ENCODE assay signal across 8 cellular contexts in the genomic region with DNA sequence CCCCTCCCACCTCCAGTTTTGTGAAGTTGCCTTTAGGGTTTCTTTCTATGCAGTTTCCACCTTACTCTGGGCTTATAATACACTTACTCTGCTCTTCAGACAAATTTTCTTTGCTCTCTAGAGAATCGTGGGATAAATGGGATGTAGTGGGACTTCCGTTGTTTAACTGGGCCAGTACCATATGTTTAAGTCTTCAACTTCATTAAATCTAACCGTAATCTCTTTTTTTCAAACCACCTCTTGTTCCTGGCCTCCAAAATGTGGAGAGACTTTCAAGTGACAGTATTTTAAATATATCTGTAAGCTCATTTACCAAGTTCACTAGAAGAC. TPM values are rescaled to one million over a fixed set of nuclear protein-coding genes. Genes with fewer than 3 reads are reported as not detected.
DNase-seq lines count a peak whose midpoint lies in the region; ATAC-seq and TF ChIP-seq lines count a peak whose summit lies in the region.

No MANE protein-coding gene starts in this region.

- H3K36me3 Mint-ChIP-seq in naive thymus-derived CD4-positive, alpha-beta T cell = peaks cover 0 to 3% (median 0%) of the 10 kb centered on the region in 5 donors

- peak overlapping the region; percentile 90 to 100 (median 92) for H3K4me3 Mint-ChIP-seq in naive thymus-derived CD4-positive, alpha-beta T cell

- no peak overlapping the region for H2AFZ ChIP-seq in Karpas-422 (ENCODE audit: low read length)

- H3K27ac ChIP-seq in BLaER1 treated with 17β-estradiol and CSF1 and Interleukin-3, amounts not matched to agents 10 nM and 100 nM = peak overlapping the region; percentile 77 to 96 (median 94); a peak in 21 of 22 replicates
- H3K27ac ChIP-seq in Karpas-422 (ENCODE audit: low read length) = peak overlapping the region; percentile 64
- peak overlapping the region; percentile 76 for H3K27ac ChIP-seq in naive thymus-derived CD4-positive, alpha-beta T cell (ENCODE audit: low read depth, low read length)

- no peak for DNase-seq in Karpas-422
- DNase-seq in choroid plexus epithelial cell (ENCODE audit: low read depth) = peak; percentile 38
- DNase-seq in naive thymus-derived CD4-positive, alpha-beta T cell = no peak
- DNase-seq in pons (ENCODE audit: low spot score) = no peak
- DNase-seq in ecto neural progenitor cell (ENCODE audit: low spot score) = no peak

- no peaks in the 10 kb centered on the region for H3K27me3 ChIP-seq in BLaER1 treated with 17β-estradiol and CSF1 and Interleukin-3, amounts not matched to agents 10 nM and 100 nM
- H3K27me3 ChIP-seq in Karpas-422 (ENCODE audit: low read length) = no peaks in the 10 kb centered on the region
- no peaks in the 10 kb centered on the region for H3K27me3 ChIP-seq in naive thymus-derived CD4-positive, alpha-beta T cell (ENCODE audit: control insufficient read depth in 2 of 2, insufficient read depth in 2 of 2, low read length in 2 of 2)

- H3K36me3 ChIP-seq in BLaER1 treated with 17β-estradiol and CSF1 and Interleukin-3, amounts not matched to agents 10 nM and 100 nM = peaks cover 0 to 28% (median 13%) of the 10 kb centered on the region in 11 experiments; a peak in 18 of 22 replicates
- H3K36me3 ChIP-seq in Karpas-422 (ENCODE audit: insufficient read depth, low read length) = peaks cover 5% of the 10 kb centered on the region; the same call in 1 of the 2 replicates
- no peaks in the 10 kb centered on the region for H3K36me3 ChIP-seq in naive thymus-derived CD4-positive, alpha-beta T cell (ENCODE audit: control insufficient read depth in 2 of 3, insufficient read depth in 3 of 3, low read length in 3 of 3)

- H3K9me3 ChIP-seq in BLaER1 treated with 17β-estradiol and CSF1 and Interleukin-3, amounts not matched to agents 10 nM and 100 nM (replicated peaks in 1 of 11) = no peaks in the 10 kb centered on the region
- H3K9me3 ChIP-seq in Karpas-422 (ENCODE audit: low read length) = no peaks in the 10 kb centered on the region
- H3K9me3 ChIP-seq in naive thymus-derived CD4-positive, alpha-beta T cell (ENCODE audit: control insufficient read depth in 2 of 3, low read length in 3 of 3) = no peaks in the 10 kb centered on the region

- POLR2A ChIA-PET in naive thymus-derived CD4-positive, alpha-beta T cell (lab: Charles Lee) = interaction anchor here (2.1 kb wide), 1 partner anchor 544 kb away, joined by 12 read pairs; a partner anchor contains a TSS

- peaks cover 0 to 52% (median 44%) of the 10 kb centered on the region in 11 experiments; a peak in 19 of 22 replicates for H4K20me1 ChIP-seq in BLaER1 treated with 17β-estradiol and CSF1 and Interleukin-3, amounts not matched to agents 10 nM and 100 nM
- peaks cover 4% of the 10 kb centered on the region; the same call in 1 of the 2 replicates for H4K20me1 ChIP-seq in Karpas-422 (ENCODE audit: insufficient read depth, low read depth, low read length)

- CTCF ChIA-PET in naive thymus-derived CD4-positive, alpha-beta T cell (lab: Charles Lee) = no interaction called here

- H3K27me3 Mint-ChIP-seq in naive thymus-derived CD4-positive, alpha-beta T cell = peaks cover 0 to 1% (median 0%) of the 10 kb centered on the region in 5 donors

- H3K4me2 ChIP-seq in BLaER1 treated with 17β-estradiol and CSF1 and Interleukin-3, amounts not matched to agents 10 nM and 100 nM = peak overlapping the region; percentile 79 to 95 (median 89)
- H3K4me2 ChIP-seq in Karpas-422 (ENCODE audit: low read depth, low read length, poor library complexity, severe bottlenecking) = peak overlapping the region; percentile 83

- intact Hi-C loops in naive thymus-derived CD4-positive, alpha-beta T cell (cut with micrococcal nuclease) = loop anchor here (2.0 to 10.0 kb wide), 7 partner anchors 165 to 1629 kb away; a partner anchor contains a TSS

- H3K27ac Mint-ChIP-seq in naive thymus-derived CD4-positive, alpha-beta T cell = peak overlapping the region; percentile 60 to 97 (median 89)

- no peaks in the 10 kb centered on the region for H3K9me2 ChIP-seq in Karpas-422 (replicated peaks; ENCODE audit: insufficient read depth, low read length)

- ATAC-seq in naive thymus-derived CD4-positive, alpha-beta T cell = no peak
- no peak for ATAC-seq in GM18861 (IDR thresholded peaks at IDR 0.05; ENCODE audit: unreplicated experiment)
- no peak for ATAC-seq in GM21447 (IDR thresholded peaks at IDR 0.05; ENCODE audit: unreplicated experiment)

- H3K9ac ChIP-seq in BLaER1 treated with 17β-estradiol and CSF1 and Interleukin-3, amounts not matched to agents 10 nM and 100 nM = peak overlapping the region; percentile 88 to 98 (median 96)
- H3K9ac ChIP-seq in Karpas-422 (ENCODE audit: low read length) = peak overlapping the region; percentile 78

- peaks cover 19 to 38% (median 25%) of the 10 kb centered on the region in 10 experiments for H3K4me1 ChIP-seq in BLaER1 treated with 17β-estradiol and CSF1 and Interleukin-3, amounts not matched to agents 10 nM and 100 nM
- H3K4me1 ChIP-seq in Karpas-422 (ENCODE audit: low read length) = peaks cover 59% of the 10 kb centered on the region
- H3K4me1 ChIP-seq in naive thymus-derived CD4-positive, alpha-beta T cell (ENCODE audit: control insufficient read depth in 2 of 2, insufficient read depth in 2 of 2, low read length in 2 of 2) = peaks cover 12 to 15% of the 10 kb centered on the region in 2 donors

- H3K9me3 Mint-ChIP-seq in naive thymus-derived CD4-positive, alpha-beta T cell = no peaks in the 10 kb centered on the region

- peak overlapping the region; percentile 79 to 100 (median 96) for H3K4me3 ChIP-seq in BLaER1 treated with 17β-estradiol and CSF1 and Interleukin-3, amounts not matched to agents 10 nM and 100 nM
- H3K4me3 ChIP-seq in Karpas-422 (ENCODE audit: low read length) (peak overlapping the region; percentile 90), choroid plexus epithelial cell (ENCODE audit: low read depth, low read length) (peak overlapping the region; percentile 86)
- H3K4me3 ChIP-seq in naive thymus-derived CD4-positive, alpha-beta T cell (ENCODE audit: low read length) = peak overlapping the region; percentile 67

- TF ChIP-seq CTCF in choroid plexus epithelial cell (conservative IDR thresholded peaks at IDR 0.05; ENCODE audit: low read depth, low read length) = no peak

- peaks cover 17 to 57% (median 50%) of the 10 kb centered on the region in 7 donors for H3K4me1 Mint-ChIP-seq in naive thymus-derived CD4-positive, alpha-beta T cell

- H3K79me2 ChIP-seq in Karpas-422 (ENCODE audit: low read length) = peaks cover 56% of the 10 kb centered on the region

RNA-seq across cellular contexts. Expression of a gene that starts 23.9 kb away (rescaled TPM):
- 61.8 and 114 TPM in 2 replicates for total RNA-seq in Karpas-422 (2014; rRNA removed; shearing (Covaris generic); ENCODE audit: low replicate concordance)
- 100 to 1,000 TPM in 1 of 5 experiments, 10 to 100 TPM in 4; 61.1 to 115 (median 83.3) TPM for total RNA-seq in naive thymus-derived CD4-positive, alpha-beta T cell
- polyA plus RNA-seq in naive thymus-derived CD4-positive, alpha-beta T cell = 10 to 100 TPM; 32.2 to 49.9 TPM
